ENCODE assay signal across 12 cellular contexts in the genomic region with DNA sequence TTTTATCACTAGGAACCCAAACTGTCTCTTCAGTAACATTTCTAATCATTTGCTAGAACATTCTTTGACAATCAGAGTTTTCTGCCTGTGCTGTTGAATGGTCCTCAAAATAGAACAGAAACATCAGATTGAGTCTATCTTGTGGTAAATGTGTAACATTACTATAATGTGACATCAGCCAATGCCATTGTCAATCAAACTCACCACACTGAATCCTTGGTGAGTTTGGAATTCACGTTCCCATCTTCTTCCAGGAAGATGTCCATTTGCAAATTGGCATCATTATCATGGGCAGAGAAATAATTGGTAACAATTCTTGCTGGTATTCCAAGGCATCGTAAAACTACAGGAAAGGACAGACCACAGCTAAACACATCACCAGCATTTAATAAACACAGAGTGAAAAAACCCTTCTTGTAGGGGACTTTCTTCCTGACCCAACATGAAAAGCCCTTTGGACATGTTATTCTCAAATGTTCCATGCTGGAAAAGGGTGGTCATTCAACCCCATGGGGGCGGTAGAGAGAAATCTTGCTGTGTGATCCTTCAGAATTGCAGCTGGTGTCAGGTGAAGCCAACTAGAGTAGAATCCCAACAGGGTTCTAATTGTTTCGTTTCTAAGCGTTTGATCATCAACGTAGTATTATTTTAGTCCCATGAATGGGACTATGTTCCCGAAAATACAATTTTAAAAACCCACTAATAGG.
DNase-seq lines count a peak whose midpoint lies in the region; ATAC-seq, FAIRE-seq and TF ChIP-seq lines count a peak whose summit lies in the region.
"Had no signal": no experiment of that assay in that cellular context is flagged by ENCODE, and none has a peak within 500 bp of the region (broad histone marks: within the 10 kb centered on the region; RNA-seq: fewer than 3 reads in every experiment).

No MANE protein-coding gene starts in this region.

- FAIRE-seq in small intestine (lab: Jason Lieb, UNC), result no peak

- H3K4me3 ChIP-seq in small intestine (ENCODE audit: low read depth in 1 of 2, low read length in 2 of 2) (no peak overlapping the region), gastrocnemius medialis (no peak overlapping the region)

- H3K36me3 ChIP-seq in small intestine (ENCODE audit: control insufficient read depth in 2 of 2, insufficient read depth in 2 of 2, low read length in 2 of 2), result no peaks in the 10 kb centered on the region
- no peaks in the 10 kb centered on the region for H3K36me3 ChIP-seq in gastrocnemius medialis

- no peaks in the 10 kb centered on the region for H3K4me1 Mint-ChIP-seq in activated CD8-positive, alpha-beta T cell treated with anti-CD3 and anti-CD28 coated beads for 36 hours (ENCODE audit: low read depth)
- H3K4me1 Mint-ChIP-seq in activated CD8-positive, alpha-beta T cell treated with anti-CD3 and anti-CD28 coated beads, Interleukin-2, amount 10 ng/mL, durations not matched to agents 7 days and 5 days (ENCODE audit: low read depth), result no peaks in the 10 kb centered on the region
- no peaks in the 10 kb centered on the region for H3K4me1 Mint-ChIP-seq in endothelial cell (ENCODE audit: unreplicated experiment)

- no peak overlapping the region for H3K4me3 Mint-ChIP-seq in activated CD8-positive, alpha-beta T cell treated with anti-CD3 and anti-CD28 coated beads for 36 hours
- H3K4me3 Mint-ChIP-seq in activated CD8-positive, alpha-beta T cell treated with anti-CD3 and anti-CD28 coated beads, Interleukin-2, amount 10 ng/mL, durations not matched to agents 7 days and 5 days, result no peak overlapping the region
- H3K4me3 Mint-ChIP-seq in endothelial cell (ENCODE audit: unreplicated experiment), result no peak overlapping the region

- peaks cover 17% of the 10 kb centered on the region for H3K27me3 Mint-ChIP-seq in activated CD8-positive, alpha-beta T cell treated with anti-CD3 and anti-CD28 coated beads for 36 hours
- H3K27me3 Mint-ChIP-seq in activated CD8-positive, alpha-beta T cell treated with anti-CD3 and anti-CD28 coated beads, Interleukin-2, amount 10 ng/mL, durations not matched to agents 7 days and 5 days (ENCODE audit: low read depth), result no peaks in the 10 kb centered on the region
- peaks cover 4% of the 10 kb centered on the region for H3K27me3 Mint-ChIP-seq in endothelial cell (ENCODE audit: unreplicated experiment)

- TF ChIP-seq POLR2A in gastrocnemius medialis (IDR thresholded peaks at IDR 0.05), result no peak

- no peak for ATAC-seq in activated CD8-positive, alpha-beta T cell treated with anti-CD3 and anti-CD28 coated beads for 36 hours
- no peak for ATAC-seq in activated CD8-positive, alpha-beta T cell treated with anti-CD3 and anti-CD28 coated beads, Interleukin-2, amount 10 ng/mL, durations not matched to agents 7 days and 5 days
- no peak for ATAC-seq in GM21528 (IDR thresholded peaks at IDR 0.05; ENCODE audit: low FRiP score, unreplicated experiment)
- ATAC-seq in gastrocnemius medialis, result no peak
- ATAC-seq in GM19463 (IDR thresholded peaks at IDR 0.05; ENCODE audit: unreplicated experiment), result no peak

- H3K4me1 ChIP-seq in small intestine (ENCODE audit: control insufficient read depth in 2 of 2, insufficient read depth in 1 of 2, low read depth in 1 of 2, low read length in 1 of 2) (peaks cover 0 to 3% of the 10 kb centered on the region in 2 donors), gastrocnemius medialis (no peaks in the 10 kb centered on the region)

- H3K9me3 ChIP-seq in small intestine (ENCODE audit: control insufficient read depth, low read depth) (no peaks in the 10 kb centered on the region), gastrocnemius medialis (no peaks in the 10 kb centered on the region)

- no peak overlapping the region for H3K27ac Mint-ChIP-seq in activated CD8-positive, alpha-beta T cell treated with anti-CD3 and anti-CD28 coated beads for 36 hours
- no peak overlapping the region for H3K27ac Mint-ChIP-seq in activated CD8-positive, alpha-beta T cell treated with anti-CD3 and anti-CD28 coated beads, Interleukin-2, amount 10 ng/mL, durations not matched to agents 7 days and 5 days
- H3K27ac Mint-ChIP-seq in endothelial cell (ENCODE audit: unreplicated experiment), result no peak overlapping the region

- DNase-seq in activated CD8-positive, alpha-beta T cell treated with anti-CD3 and anti-CD28 coated beads for 36 hours, result peak; percentile 23
- no peak for DNase-seq in activated CD8-positive, alpha-beta T cell treated with anti-CD3 and anti-CD28 coated beads, Interleukin-2, amount 10 ng/mL, durations not matched to agents 7 days and 5 days
- DNase-seq in NCI-H748 (lab: John Stamatoyannopoulos, UW; ENCODE audit: unreplicated experiment) (peak; percentile 56), endothelial cell (ENCODE audit: low spot score) (peak; percentile 70), small intestine (peak; percentile 39), gastrocnemius medialis (no peak)
- DNase-seq: activated effector memory CD4-positive, alpha-beta T cell treated with Interleukin-2 at 50 U/mL for 16 hours; NCI-H1694; stimulated activated CD4-positive, alpha-beta T cell treated with anti-CD3 and anti-CD28 coated beads, Interleukin-12 subunit alpha, Interleukin-12 subunit beta, amount 100 ng/mL, for 4 hours; T1000 had no signal

- H3K27me3 ChIP-seq in small intestine (ENCODE audit: control insufficient read depth in 2 of 2, insufficient read depth in 2 of 2, low read length in 2 of 2) (no peaks in the 10 kb centered on the region), gastrocnemius medialis (no peaks in the 10 kb centered on the region)

- WGBS in small intestine, 3 donors, result 56 to 64% (median 57%) methylated on average over 7 of the region's 7 CpGs

- H3K27ac ChIP-seq in small intestine (ENCODE audit: low read depth in 1 of 2, low read length in 1 of 2) (no peak overlapping the region), gastrocnemius medialis (no peak overlapping the region)

- in situ Hi-C loops in gastrocnemius medialis (cut with MboI; ENCODE audit: low sequenced_read_pairs in 4 of 4), result no loop called here

- peak; percentile 28 for TF ChIP-seq CTCF in activated CD8-positive, alpha-beta T cell treated with anti-CD3 and anti-CD28 coated beads for 36 hours (IDR thresholded peaks at IDR 0.05)
- TF ChIP-seq CTCF in endothelial cell (IDR thresholded peaks at IDR 0.05; ENCODE audit: unreplicated experiment) (peak; percentile 75), gastrocnemius medialis (IDR thresholded peaks at IDR 0.05 in 4 of 5, conservative IDR thresholded peaks at IDR 0.05 in 1 of 5) (no peak)

- H3K9me3 Mint-ChIP-seq in activated CD8-positive, alpha-beta T cell treated with anti-CD3 and anti-CD28 coated beads for 36 hours, result no peaks in the 10 kb centered on the region
- H3K9me3 Mint-ChIP-seq in activated CD8-positive, alpha-beta T cell treated with anti-CD3 and anti-CD28 coated beads, Interleukin-2, amount 10 ng/mL, durations not matched to agents 7 days and 5 days (ENCODE audit: insufficient read depth), result no peaks in the 10 kb centered on the region
- no peaks in the 10 kb centered on the region for H3K9me3 Mint-ChIP-seq in endothelial cell (ENCODE audit: unreplicated experiment)

- no peaks in the 10 kb centered on the region for H3K36me3 Mint-ChIP-seq in activated CD8-positive, alpha-beta T cell treated with anti-CD3 and anti-CD28 coated beads for 36 hours (ENCODE audit: low read depth)
- no peaks in the 10 kb centered on the region for H3K36me3 Mint-ChIP-seq in activated CD8-positive, alpha-beta T cell treated with anti-CD3 and anti-CD28 coated beads, Interleukin-2, amount 10 ng/mL, durations not matched to agents 7 days and 5 days (ENCODE audit: low read depth)
- no peaks in the 10 kb centered on the region for H3K36me3 Mint-ChIP-seq in endothelial cell (ENCODE audit: low read depth, unreplicated experiment)

- intact Hi-C loops in activated CD8-positive, alpha-beta T cell treated with anti-CD3 and anti-CD28 coated beads for 36 hours (cut with micrococcal nuclease), result no loop called here
- intact Hi-C loops in gastrocnemius medialis (cut with DNase I; ENCODE audit: low total_unique reads), result no loop called here

- CTCF ChIA-PET in activated CD8-positive, alpha-beta T cell treated with anti-CD3 and anti-CD28 coated beads for 36 hours (lab: Charles Lee), result no interaction called here
- CTCF ChIA-PET in activated CD8-positive, alpha-beta T cell treated with anti-CD3 and anti-CD28 coated beads, Interleukin-2, amount 10 ng/mL, durations not matched to agents 7 days and 5 days (lab: Charles Lee), result no interaction called here

- POLR2A ChIA-PET in activated CD8-positive, alpha-beta T cell treated with anti-CD3 and anti-CD28 coated beads for 36 hours (lab: Charles Lee), result no interaction called here
- POLR2A ChIA-PET in activated CD8-positive, alpha-beta T cell treated with anti-CD3 and anti-CD28 coated beads, Interleukin-2, amount 10 ng/mL, durations not matched to agents 7 days and 5 days (lab: Charles Lee), result no interaction called here

Comparison
In these comparisons a context has a peak if more than half of its experiments do, and no peak if none do; other contexts are left out.
1. DNase-seq: peak in activated CD8-positive, alpha-beta T cell treated with anti-CD3 and anti-CD28 coated beads for 36 hours (single experiment), NCI-H748 (single experiment), endothelial cell (single experiment) and small intestine (single experiment); none in activated CD8-positive, alpha-beta T cell treated with anti-CD3 and anti-CD28 coated beads, Interleukin-2, amount 10 ng/mL, durations not matched to agents 7 days and 5 days (single experiment) and gastrocnemius medialis (0 of 2).
2. CTCF ChIP-seq: peak in activated CD8-positive, alpha-beta T cell treated with anti-CD3 and anti-CD28 coated beads for 36 hours (single experiment) and endothelial cell (single experiment); none in gastrocnemius medialis (0 of 5).